19 cellular contexts compared by ENCODE assay signal in the genomic region with DNA sequence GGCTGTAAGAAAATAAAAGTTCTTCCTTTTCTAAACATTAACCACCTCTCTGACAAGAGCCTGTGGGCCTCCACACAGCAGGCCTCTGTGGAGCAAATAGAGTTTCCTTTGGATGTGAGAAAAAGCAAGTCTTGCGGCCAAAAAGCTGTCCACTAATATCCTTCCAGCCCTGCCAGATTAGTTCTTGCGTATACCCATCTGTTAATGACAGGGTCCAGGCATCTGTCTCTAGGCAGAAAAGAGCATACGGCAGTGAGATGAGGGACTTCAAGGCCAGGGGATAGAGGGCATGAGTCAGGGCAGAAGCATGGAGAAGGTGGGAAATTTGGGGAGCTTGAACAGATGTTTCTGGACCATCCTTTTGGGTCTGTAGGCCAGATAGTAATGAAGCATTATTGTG.
DNase-seq lines count a peak whose midpoint lies in the region; ATAC-seq and TF ChIP-seq lines count a peak whose summit lies in the region.
"Had no signal": no experiment of that assay in that cellular context is flagged by ENCODE, and none has a peak within 500 bp of the region (broad histone marks: within the 10 kb centered on the region; RNA-seq: fewer than 3 reads in every experiment).

No MANE protein-coding gene starts in this region.

- peaks cover 57% of the 10 kb centered on the region for H3K4me1 ChIP-seq in left ventricle myocardium inferior
- H3K4me1 ChIP-seq: Caco-2 had no signal

- no peak overlapping the region for H3K27ac ChIP-seq in WERI-Rb-1
- H3K27ac ChIP-seq in left ventricle myocardium inferior (replicated peaks): peak overlapping the region; percentile 50

- H3K4me3 ChIP-seq in WERI-Rb-1 (ENCODE audit: low read depth, low read length): no peak overlapping the region
- no peak overlapping the region for H3K4me3 ChIP-seq in left ventricle myocardium inferior
- H3K4me3 ChIP-seq: K562 had no signal

- DNase-seq in Right ventricle myocardium superior (no peak), cardiac septum (ENCODE audit: low spot score) (no peak), WERI-Rb-1 (peak; percentile 10), left ventricle myocardium inferior (no peak), SK-N-DZ (ENCODE audit: low spot score) (no peak)
- no peak for DNase-seq in stimulated activated naive CD8-positive, alpha-beta T cell treated with anti-CD3 and anti-CD28 coated beads, Interleukin-15, Interleukin-2, amounts not matched to agents 100 U/mL and 50 U/mL, for 24 hours
- DNase-seq: Caco-2; CD4-positive, alpha-beta T cell; DMS79; GOT3; NCI-H1092 treated with DMSO at 0.1 percent for 48 hours; NCI-H187; NCI-H2227 treated with DMSO at 0.1 percent for 48 hours; NCI-H526 treated with DMSO at 0.1 percent for 48 hours; SHP77 had no signal

- peak; percentile 65 for ATAC-seq in Right ventricle myocardium superior (ENCODE audit: poor library complexity)
- ATAC-seq in HG02678 (IDR thresholded peaks at IDR 0.05; ENCODE audit: unreplicated experiment): no peak
- no peak for ATAC-seq in stimulated activated naive CD8-positive, alpha-beta T cell treated with anti-CD3 and anti-CD28 coated beads, Interleukin-15, Interleukin-2, amounts not matched to agents 100 U/mL and 50 U/mL, for 24 hours
- ATAC-seq: HCT116, K562, SK-N-SH treated with all-trans-retinoic acid at 6 μM for 48 hours had no signal

- no peaks in the 10 kb centered on the region for H3K9me3 ChIP-seq in WERI-Rb-1 (ENCODE audit: severe bottlenecking)
- H3K9me3 ChIP-seq in left ventricle myocardium inferior (replicated peaks): no peaks in the 10 kb centered on the region
- H3K9me3 ChIP-seq: Caco-2 had no signal

- no peaks in the 10 kb centered on the region for H3K36me3 ChIP-seq in WERI-Rb-1
- no peaks in the 10 kb centered on the region for H3K36me3 ChIP-seq in left ventricle myocardium inferior

- H3K27me3 ChIP-seq in WERI-Rb-1 (ENCODE audit: insufficient read depth, low read depth, severe bottlenecking) (no peaks in the 10 kb centered on the region), left ventricle myocardium inferior (ENCODE audit: low read depth) (no peaks in the 10 kb centered on the region)

- intact Hi-C loops in Right ventricle myocardium superior (cut with DNase I): no loop called here
- intact Hi-C loops in cardiac septum (cut with DNase I): no loop called here
- intact Hi-C loops in left ventricle myocardium inferior (cut with micrococcal nuclease): no loop called here

- TF ChIP-seq CTCF in WERI-Rb-1 (IDR thresholded peaks at IDR 0.05; ENCODE audit: low read depth, low read length) (no peak), left ventricle myocardium inferior (IDR thresholded peaks at IDR 0.05; ENCODE audit: borderline replicate concordance) (no peak)
